ENCODE assay signal across 12 cellular contexts in the genomic region with DNA sequence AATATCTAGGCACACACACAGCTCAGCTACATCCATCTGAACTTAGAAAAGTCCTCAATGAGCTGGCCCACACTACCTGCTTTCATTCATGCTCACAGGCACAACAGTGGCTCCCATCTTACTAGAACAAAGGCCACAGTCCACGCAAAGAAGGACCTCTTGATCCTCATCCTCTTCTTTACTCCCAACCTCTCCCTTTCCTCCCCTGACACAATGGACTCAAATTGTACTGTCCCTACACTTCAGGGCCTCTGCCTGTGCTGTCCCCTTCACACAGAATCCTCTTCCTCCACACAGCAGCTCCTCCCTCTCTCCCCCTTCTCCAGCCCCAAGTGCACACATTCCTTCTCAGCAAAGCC. TPM values are rescaled to one million over a fixed set of nuclear protein-coding genes. Genes with fewer than 3 reads are reported as not detected.
A peak's percentile ranks its signal among the peaks of the same experiment; 100 is the strongest.
DNase-seq lines count a peak whose midpoint lies in the region; ATAC-seq, FAIRE-seq and TF ChIP-seq lines count a peak whose summit lies in the region.
"Had no signal": no experiment of that assay in that cellular context is flagged by ENCODE, and none has a peak within 500 bp of the region (broad histone marks: within the 10 kb centered on the region; RNA-seq: fewer than 3 reads in every experiment).

No MANE protein-coding gene starts in this region.

- intact Hi-C loops in dendritic cell treated with granulocyte-macrophage colony-stimulating factor and Interleukin-4, amounts not matched to agents 40 ng/mL and 50 ng/mL, for 4 days (cut with micrococcal nuclease) = no loop called here
- intact Hi-C loops in posterior vena cava (cut with DNase I) = no loop called here

- peaks cover 16% of the 10 kb centered on the region for H3K4me1 ChIP-seq in neural progenitor cell

- H3K4me3 Mint-ChIP-seq in dendritic cell treated with granulocyte-macrophage colony-stimulating factor and Interleukin-4, amounts not matched to agents 40 ng/mL and 50 ng/mL, for 4 days = no peak overlapping the region
- H3K4me3 Mint-ChIP-seq in neural progenitor cell = no peak overlapping the region
- H3K4me3 Mint-ChIP-seq: CD4-positive, CD25-positive, alpha-beta regulatory T cell had no signal

- TF ChIP-seq CTCF in 22Rv1 (IDR thresholded peaks at IDR 0.05) = no peak
- TF ChIP-seq CTCF in neural progenitor cell (IDR thresholded peaks at IDR 0.05) = no peak

- H3K27me3 ChIP-seq in neural progenitor cell = no peaks in the 10 kb centered on the region

- ATAC-seq in activated CD4-positive, CD25-positive, alpha-beta regulatory T cell treated with anti-CD3 and anti-CD28 coated beads, Interleukin-2, amount 50 U/mL, for 24 hours = no peak
- ATAC-seq: Panc1 had no signal

- H3K9me3 ChIP-seq in neural progenitor cell (ENCODE audit: low read depth) = no peaks in the 10 kb centered on the region

- no peak overlapping the region for H3K4me2 ChIP-seq in neural progenitor cell

- no peak overlapping the region for H3K9ac ChIP-seq in neural progenitor cell

- no peak overlapping the region for H2AFZ ChIP-seq in neural progenitor cell (replicated peaks)

- no peak overlapping the region for H3K4me3 ChIP-seq in neural progenitor cell

- peak overlapping the region; percentile 52 for H3K27ac ChIP-seq in 22Rv1
- H3K27ac ChIP-seq in neural progenitor cell = no peak overlapping the region

- peaks cover 8% of the 10 kb centered on the region for H3K36me3 Mint-ChIP-seq in dendritic cell treated with granulocyte-macrophage colony-stimulating factor and Interleukin-4, amounts not matched to agents 40 ng/mL and 50 ng/mL, for 4 days (ENCODE audit: low read depth)
- H3K36me3 Mint-ChIP-seq in neural progenitor cell = no peaks in the 10 kb centered on the region
- H3K36me3 Mint-ChIP-seq: activated naive CD4-positive, alpha-beta T cell treated with anti-CD3 and anti-CD28 coated beads, Interleukin-2, amount 50 U/mL, for 72 hours; CD4-positive, CD25-positive, alpha-beta regulatory T cell had no signal

- H4K20me1 ChIP-seq in neural progenitor cell (ENCODE audit: low read depth) = peaks cover 30% of the 10 kb centered on the region

- peaks cover 77% of the 10 kb centered on the region for H3K4me1 Mint-ChIP-seq in dendritic cell treated with granulocyte-macrophage colony-stimulating factor and Interleukin-4, amounts not matched to agents 40 ng/mL and 50 ng/mL, for 4 days (ENCODE audit: low read depth)
- H3K4me1 Mint-ChIP-seq in neural progenitor cell = peaks cover 30% of the 10 kb centered on the region

- H3K27ac Mint-ChIP-seq in dendritic cell treated with granulocyte-macrophage colony-stimulating factor and Interleukin-4, amounts not matched to agents 40 ng/mL and 50 ng/mL, for 4 days = peak overlapping the region; percentile 91
- peak overlapping the region; percentile 9 for H3K27ac Mint-ChIP-seq in neural progenitor cell

- H3K36me3 ChIP-seq in neural progenitor cell = no peaks in the 10 kb centered on the region

- H3K9me3 Mint-ChIP-seq in dendritic cell treated with granulocyte-macrophage colony-stimulating factor and Interleukin-4, amounts not matched to agents 40 ng/mL and 50 ng/mL, for 4 days = no peaks in the 10 kb centered on the region
- H3K9me3 Mint-ChIP-seq in neural progenitor cell = no peaks in the 10 kb centered on the region
- H3K9me3 Mint-ChIP-seq: activated naive CD4-positive, alpha-beta T cell treated with anti-CD3 and anti-CD28 coated beads, Interleukin-2, amount 50 U/mL, for 72 hours had no signal

- FAIRE-seq in GM19239 (lab: Jason Lieb, UNC) = peak; percentile 56

- peaks cover 72% of the 10 kb centered on the region for H3K79me2 ChIP-seq in neural progenitor cell (ENCODE audit: low read depth)

- no peak for DNase-seq in GM19239 (ENCODE audit: insufficient read length, low spot score)
- no peak for DNase-seq in neural progenitor cell (ENCODE audit: low spot score)
- DNase-seq in NCI-H748 (lab: John Stamatoyannopoulos, UW; ENCODE audit: unreplicated experiment) = no peak
- no peak for DNase-seq in posterior vena cava (ENCODE audit: low spot score)
- no peak for DNase-seq in DMS114 treated with DMSO at 0.1 percent for 48 hours (lab: John Stamatoyannopoulos, UW; ENCODE audit: unreplicated experiment)
- DNase-seq: effector memory CD4-positive, alpha-beta T cell had no signal

- H3F3A ChIP-seq in neural progenitor cell (ENCODE audit: low read depth) = no peaks in the 10 kb centered on the region

- H3K27me3 Mint-ChIP-seq in dendritic cell treated with granulocyte-macrophage colony-stimulating factor and Interleukin-4, amounts not matched to agents 40 ng/mL and 50 ng/mL, for 4 days = no peaks in the 10 kb centered on the region
- H3K27me3 Mint-ChIP-seq in neural progenitor cell (ENCODE audit: insufficient read depth, low read depth) = peaks cover 2% of the 10 kb centered on the region
- H3K27me3 Mint-ChIP-seq: CD4-positive, CD25-positive, alpha-beta regulatory T cell had no signal

RNA-seq across cellular contexts. Expression of a gene that starts 12.7 kb away (rescaled TPM):
- total RNA-seq in neural progenitor cell (ENCODE audit: low replicate concordance) (27.8 and 35.1 TPM in 2 replicates), posterior vena cava (10 to 100 TPM; 11.6 to 11.7 TPM)
